ENCODE assay signal across 8 cellular contexts in the genomic region with DNA sequence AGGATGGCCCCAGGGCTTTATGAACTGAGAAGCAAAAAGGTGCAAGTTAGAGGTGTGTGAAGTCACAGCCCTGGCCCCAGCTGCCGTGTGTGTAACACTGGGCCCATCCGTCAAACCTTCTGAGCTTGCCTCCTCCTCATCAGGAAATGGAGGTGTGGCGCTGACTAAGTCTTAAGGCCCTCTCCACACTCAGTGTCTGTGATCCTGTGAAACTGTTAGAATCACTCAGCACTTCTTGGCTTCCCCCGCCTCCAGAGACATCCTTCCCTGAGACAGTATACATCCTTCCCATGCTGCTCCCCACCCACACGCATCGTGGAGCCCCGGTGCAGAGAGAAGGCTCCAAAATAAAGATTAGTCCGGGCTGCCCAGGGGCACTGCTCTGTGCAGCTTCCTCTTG. TPM values are rescaled to one million over a fixed set of nuclear protein-coding genes. Genes with fewer than 3 reads are reported as not detected.
DNase-seq lines count a peak whose midpoint lies in the region; ATAC-seq and TF ChIP-seq lines count a peak whose summit lies in the region.

No MANE protein-coding gene starts in this region.

- ATAC-seq in esophagus mucosa = peak; percentile 78
- ATAC-seq in left lung = no peak

- no peaks in the 10 kb centered on the region for H3K9me3 Mint-ChIP-seq in Calu3 (ENCODE audit: low read depth, unreplicated experiment)

- H3K9me3 ChIP-seq in left lung = no peaks in the 10 kb centered on the region

- no peaks in the 10 kb centered on the region for H3K27me3 ChIP-seq in left lung

- H3K4me3 Mint-ChIP-seq in Calu3 (ENCODE audit: low read depth, unreplicated experiment) = no peak overlapping the region

- no peaks in the 10 kb centered on the region for H3K27me3 Mint-ChIP-seq in Calu3 (ENCODE audit: unreplicated experiment)

- intact Hi-C loops in Calu3 (cut with micrococcal nuclease; ENCODE audit: unreplicated experiment) = no loop called here
- intact Hi-C loops in left lung (cut with DNase I) = no loop called here

- no peak overlapping the region for H3K4me3 ChIP-seq in left lung

- DNase-seq in HCEC 1CT = peak; percentile 58
- DNase-seq in activated CD4-positive, alpha-beta T cell treated with anti-CD3 and anti-CD28 coated beads, Interleukin-2, amount 50 U/mL, for 1 hour = peak; percentile 9
- peak; percentile 26 to 55 (median 35) for DNase-seq in stimulated activated CD4-positive, alpha-beta T cell treated with anti-CD3 and anti-CD28 coated beads, TNF-alpha, amount 100 ng/mL, for 48 hours (ENCODE audit: low read depth in 3 of 3)
- no peak for DNase-seq in Calu3
- DNase-seq in NCI-H1048 (lab: John Stamatoyannopoulos, UW) = no peak
- no peak for DNase-seq in HT-29 (ENCODE audit: low spot score)
- no peak for DNase-seq in left lung

- TF ChIP-seq CTCF in Calu3 (IDR thresholded peaks at IDR 0.05; ENCODE audit: unreplicated experiment) (no peak), left lung (IDR thresholded peaks at IDR 0.05) (no peak)

- H3K4me1 ChIP-seq in left lung = peaks cover 0 to 11% of the 10 kb centered on the region in 2 donors

- H3K36me3 ChIP-seq in left lung = peaks cover 0 to under 1% of the 10 kb centered on the region in 2 donors

- CTCF ChIA-PET in Calu3 (lab: Charles Lee) = no interaction called here

- H3K27ac Mint-ChIP-seq in Calu3 (ENCODE audit: unreplicated experiment) = no peak overlapping the region

- H3K27ac ChIP-seq in left lung = no peak overlapping the region

- H3K4me1 Mint-ChIP-seq in Calu3 (ENCODE audit: low read depth, unreplicated experiment) = no peaks in the 10 kb centered on the region

- peaks cover 8% of the 10 kb centered on the region for H3K36me3 Mint-ChIP-seq in Calu3 (ENCODE audit: insufficient read depth, unreplicated experiment)

- BruUV-seq in Calu3 (replicated peaks; lab: Mats Ljungman, UMichigan) = no TSS peak

RNA-seq across cellular contexts. Expression of a gene that starts 33.3 kb away (rescaled TPM):
- total RNA-seq in esophagus mucosa (21.0 TPM), Calu3 (2022) (84.1 and 104 TPM in 2 replicates), left lung (10 to 100 TPM in 1 of 2 donors, 1 to 10 TPM in 1; 7.6 to 36.6 TPM)
- 242 and 262 TPM in 2 replicates for total RNA-seq in HT-29 (2014; rRNA removed; shearing (Covaris generic))

RNA-seq across cellular contexts. Expression of a gene that starts 56.2 kb away (rescaled TPM):
- total RNA-seq in esophagus mucosa (30.0 TPM), Calu3 (2022) (61.9 and 70.2 TPM in 2 replicates), left lung (10 to 100 TPM; 31.8 to 33.9 TPM)
- total RNA-seq in HT-29 (2014; rRNA removed; shearing (Covaris generic)) = 42.5 and 44.1 TPM in 2 replicates

Comparison
In these comparisons a context has a peak if more than half of its experiments do, and no peak if none do; other contexts are left out.
1. DNase-seq: peak in HCEC 1CT (single experiment), activated CD4-positive, alpha-beta T cell treated with anti-CD3 and anti-CD28 coated beads, Interleukin-2, amount 50 U/mL, for 1 hour (single experiment) and stimulated activated CD4-positive, alpha-beta T cell treated with anti-CD3 and anti-CD28 coated beads, TNF-alpha, amount 100 ng/mL, for 48 hours (3 of 3); none in Calu3 (single experiment), NCI-H1048 (single experiment), HT-29 (single experiment) and left lung (0 of 2).